In the genomic region with DNA sequence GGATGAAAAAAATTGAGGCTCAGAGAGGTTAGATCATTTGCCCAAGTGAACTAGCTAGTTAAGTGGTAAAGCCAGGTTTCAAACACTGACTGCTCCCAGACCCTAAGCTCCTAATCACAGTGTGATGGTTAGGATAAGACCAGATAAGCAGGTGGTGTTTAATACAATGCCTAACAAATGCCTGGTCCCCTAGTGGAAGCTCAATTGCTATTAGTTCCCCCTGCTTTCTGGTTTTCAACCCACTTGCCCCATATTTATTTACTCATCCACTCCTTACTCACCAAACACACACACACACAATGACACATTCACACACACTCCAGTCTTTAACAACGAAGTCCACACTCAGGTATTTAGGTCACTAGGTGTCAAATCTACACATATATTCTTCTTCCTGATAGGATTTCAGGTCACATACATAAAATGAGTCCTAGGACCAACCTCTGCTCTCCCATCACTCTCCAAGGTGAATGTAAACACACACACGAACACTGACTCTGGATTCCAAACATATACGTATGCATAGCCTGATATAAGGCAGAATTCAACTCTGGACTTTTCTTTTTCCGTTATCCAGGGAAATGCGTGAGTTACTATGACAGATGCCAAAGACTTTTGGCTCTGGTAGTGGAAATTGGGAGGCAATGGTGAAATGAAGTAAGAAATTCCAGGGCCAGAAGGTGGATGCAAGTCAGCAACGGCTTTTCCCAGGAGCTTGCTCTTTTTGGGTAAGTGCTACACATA, we compare ENCODE assay signal across 8 cellular contexts.
DNase-seq lines count a peak whose midpoint lies in the region; ATAC-seq and TF ChIP-seq lines count a peak whose summit lies in the region.

No MANE protein-coding gene starts in this region.

- no peaks in the 10 kb centered on the region for H3K9me2 ChIP-seq in Loucy (replicated peaks; ENCODE audit: low read depth, low read length)

- peak overlapping the region; percentile 95 for H2AFZ ChIP-seq in Loucy (ENCODE audit: low read length)

- H3K4me1 ChIP-seq in CD8-positive, alpha-beta memory T cell (ENCODE audit: insufficient read depth, low read length): peaks cover 12% of the 10 kb centered on the region
- H3K4me1 ChIP-seq in Loucy (ENCODE audit: insufficient read depth, low read length, poor library complexity, severe bottlenecking): peaks cover 7% of the 10 kb centered on the region

- H3K27me3 ChIP-seq in CD8-positive, alpha-beta memory T cell (ENCODE audit: insufficient read depth, low read length, poor library complexity, severe bottlenecking): peaks cover 8% of the 10 kb centered on the region
- H3K27me3 ChIP-seq in Loucy (ENCODE audit: insufficient read depth, low read length, poor library complexity, severe bottlenecking): peaks cover 14% of the 10 kb centered on the region

- BruUV-seq in MCF 10A (replicated peaks; lab: Mats Ljungman, UMichigan): no TSS peak

- no peak for TF ChIP-seq POLR2A in GM18505 (IDR thresholded peaks at IDR 0.05; ENCODE audit: borderline replicate concordance, extremely low read depth, insufficient read depth, insufficient read length)

- TF ChIP-seq CTCF in Loucy (conservative IDR thresholded peaks at IDR 0.05; ENCODE audit: low read length): no peak
- TF ChIP-seq CTCF in MCF 10A (IDR thresholded peaks at IDR 0.05; ENCODE audit: unreplicated experiment): no peak

- peak overlapping the region; percentile 86 to 92 (median 89) for H3K4me3 Mint-ChIP-seq in CD8-positive, alpha-beta memory T cell
- peak overlapping the region; percentile 94 for H3K4me3 Mint-ChIP-seq in MCF 10A (ENCODE audit: unreplicated experiment)
- H3K4me3 Mint-ChIP-seq in memory B cell: peak overlapping the region; percentile 90

- peaks cover 3 to 7% (median 3%) of the 10 kb centered on the region in 5 donors for H3K9me3 Mint-ChIP-seq in CD8-positive, alpha-beta memory T cell
- H3K9me3 Mint-ChIP-seq in MCF 10A (ENCODE audit: unreplicated experiment) (no peaks in the 10 kb centered on the region), memory B cell (no peaks in the 10 kb centered on the region)

- CTCF ChIA-PET in CD8-positive, alpha-beta memory T cell (lab: Charles Lee): no interaction called here
- CTCF ChIA-PET in MCF 10A (lab: Yijun Ruan, JAX): interaction anchor here (0.5 to 0.8 kb wide), 3 partner anchors 12 to 125 kb away, joined by 3 to 4 read pairs (median 3); no protein-coding TSS in a partner anchor

- POLR2A ChIA-PET in CD8-positive, alpha-beta memory T cell (lab: Charles Lee): interaction anchor here (0.5 kb wide), 1 partner anchor 179 kb away, joined by 3 read pairs; no protein-coding TSS in a partner anchor
- POLR2A ChIA-PET in MCF 10A (lab: Yijun Ruan, JAX): interaction anchor here (0.5 to 1.9 kb wide), 8 partner anchors 12 to 399 kb away, joined by 3 to 13 read pairs (median 3); partner anchors contain the start of gene ACYP2

- H3K36me3 ChIP-seq in CD8-positive, alpha-beta memory T cell (ENCODE audit: insufficient read depth, low read length): no peaks in the 10 kb centered on the region
- H3K36me3 ChIP-seq in Loucy (ENCODE audit: insufficient read depth, low read length): no peaks in the 10 kb centered on the region

- H4K20me1 ChIP-seq in Loucy (ENCODE audit: insufficient read depth, low read length, poor library complexity, severe bottlenecking): no peaks in the 10 kb centered on the region

- intact Hi-C loops in MCF 10A (cut with micrococcal nuclease): loop anchor here (10.0 kb wide), 1 partner anchor 215 kb away; the partner anchor contains the start of gene ACYP2

- no peaks in the 10 kb centered on the region for H3K79me2 ChIP-seq in Loucy (ENCODE audit: insufficient read depth, low read length)

- peak overlapping the region; percentile 69 for H3K9ac ChIP-seq in Loucy (ENCODE audit: low read depth, low read length, poor library complexity, severe bottlenecking)

- ATAC-seq in memory B cell (ENCODE audit: low read depth) (no peak), GM18505 (IDR thresholded peaks at IDR 0.05; ENCODE audit: unreplicated experiment) (no peak), GM18907 (IDR thresholded peaks at IDR 0.05; ENCODE audit: unreplicated experiment) (no peak), GM18873 (IDR thresholded peaks at IDR 0.05; ENCODE audit: low FRiP score, unreplicated experiment) (no peak)

- H3K9me3 ChIP-seq in CD8-positive, alpha-beta memory T cell (ENCODE audit: low read length): no peaks in the 10 kb centered on the region
- H3K9me3 ChIP-seq in Loucy (ENCODE audit: insufficient read depth, low read depth, low read length): 0 out of 2 replicates have a peak, but pooled peaks cover 6% of the 10 kb centered on the region

- peaks cover 10 to 15% (median 13%) of the 10 kb centered on the region in 3 donors for H3K4me1 Mint-ChIP-seq in CD8-positive, alpha-beta memory T cell
- H3K4me1 Mint-ChIP-seq in MCF 10A (ENCODE audit: insufficient read depth, unreplicated experiment) (peaks cover 13% of the 10 kb centered on the region), memory B cell (peaks cover 17% of the 10 kb centered on the region)

- peaks cover 13 to 21% of the 10 kb centered on the region in 2 donors for H3K27me3 Mint-ChIP-seq in CD8-positive, alpha-beta memory T cell
- H3K27me3 Mint-ChIP-seq in MCF 10A (ENCODE audit: insufficient read depth, unreplicated experiment) (no peaks in the 10 kb centered on the region), memory B cell (no peaks in the 10 kb centered on the region)

- H3F3A ChIP-seq in Loucy (ENCODE audit: low read depth): no peaks in the 10 kb centered on the region

- H3K4me2 ChIP-seq in Loucy (ENCODE audit: low read depth, low read length, poor library complexity, severe bottlenecking): peak overlapping the region; percentile 84

- DNase-seq in CD8-positive, alpha-beta memory T cell: no peak
- DNase-seq in MCF 10A (ENCODE audit: unreplicated experiment) (no peak), memory B cell (ENCODE audit: low spot score in 2 of 2) (peak in 1 of 2 donors; percentile 1)
- DNase-seq in stimulated activated naive CD4-positive, alpha-beta T cell treated with Interleukin-2 at 50 U/mL for 16 hours (lab: John Stamatoyannopoulos, UW): no peak

- peak overlapping the region; percentile 67 for H3K4me3 ChIP-seq in CD8-positive, alpha-beta memory T cell (ENCODE audit: low read length)
- peak overlapping the region; percentile 76 for H3K4me3 ChIP-seq in Loucy (ENCODE audit: low read length, poor library complexity, severe bottlenecking)

- peaks cover 0 to 4% (median 0%) of the 10 kb centered on the region in 3 donors for H3K36me3 Mint-ChIP-seq in CD8-positive, alpha-beta memory T cell
- H3K36me3 Mint-ChIP-seq in MCF 10A (ENCODE audit: insufficient read depth, unreplicated experiment) (no peaks in the 10 kb centered on the region), memory B cell (no peaks in the 10 kb centered on the region)

- peak overlapping the region in 2 of 8 donors; percentile 2 to 76 for H3K27ac Mint-ChIP-seq in CD8-positive, alpha-beta memory T cell
- peak overlapping the region; percentile 89 for H3K27ac Mint-ChIP-seq in MCF 10A (ENCODE audit: low read depth, unreplicated experiment)
- H3K27ac Mint-ChIP-seq in memory B cell: peak overlapping the region; percentile 96

- no peak overlapping the region for H3K27ac ChIP-seq in CD8-positive, alpha-beta memory T cell (ENCODE audit: low read depth, low read length)
